In the genomic region with DNA sequence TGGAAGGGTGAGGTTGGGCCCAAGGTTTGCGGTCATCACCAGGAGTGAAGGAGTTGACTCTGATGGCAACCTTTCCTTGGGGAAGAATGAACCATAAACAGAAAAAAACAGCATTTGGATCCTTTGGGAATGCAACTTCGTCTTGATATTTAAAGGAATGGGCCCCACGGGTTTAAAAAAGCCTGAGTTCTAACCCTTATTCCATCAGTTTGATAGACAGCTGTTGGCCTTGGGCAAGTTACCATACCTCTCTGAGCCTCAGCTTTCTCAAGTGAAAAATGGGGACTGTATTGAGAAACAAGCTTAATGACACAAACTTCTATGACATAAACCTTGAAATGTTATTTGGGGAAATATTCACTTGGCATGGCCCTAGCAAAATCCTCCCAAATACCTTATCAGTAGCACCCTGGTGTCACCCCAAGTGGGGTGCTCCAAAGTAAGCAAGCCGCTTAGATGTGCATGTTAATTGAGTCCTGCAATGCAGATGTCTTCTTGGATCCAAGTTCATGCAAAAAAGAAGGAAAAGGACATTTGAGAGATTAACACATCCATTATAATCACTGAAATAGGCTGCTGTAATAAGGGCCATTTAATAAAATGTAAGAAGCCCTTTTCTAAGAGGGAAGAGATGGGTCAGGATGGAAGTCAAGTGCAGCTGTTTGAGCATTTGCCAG, we compare ENCODE assay signal across 8 cellular contexts. TPM values are rescaled to one million over a fixed set of nuclear protein-coding genes. Genes with fewer than 3 reads are reported as not detected.
A peak's percentile ranks its signal among the peaks of the same experiment; 100 is the strongest.
DNase-seq lines count a peak whose midpoint lies in the region; ATAC-seq and TF ChIP-seq lines count a peak whose summit lies in the region.

No MANE protein-coding gene starts in this region.

- ATAC-seq in GM23338: no peak
- ATAC-seq in activated CD8-positive, alpha-beta T cell treated with anti-CD3 and anti-CD28 coated beads for 36 hours: no peak

- CTCF ChIA-PET in activated CD8-positive, alpha-beta T cell treated with anti-CD3 and anti-CD28 coated beads for 36 hours (lab: Charles Lee): interaction anchor here (0.9 to 12.5 kb wide), 9 partner anchors 11 to 164 kb away, joined by 3 to 171 read pairs (median 3); a partner anchor contains a TSS

- DNase-seq in GM23338 (ENCODE audit: low spot score): no peak
- DNase-seq in activated CD8-positive, alpha-beta T cell treated with anti-CD3 and anti-CD28 coated beads for 36 hours: no peak
- DNase-seq in glutamatergic neuron: no peak
- no peak for DNase-seq in HuH-7 (ENCODE audit: low spot score)
- no peak for DNase-seq in NCI-H748 treated with DMSO at 0.1 percent for 48 hours (lab: John Stamatoyannopoulos, UW)
- DNase-seq in T-helper 9 cell: no peak
- no peak for DNase-seq in DMS114 treated with DMSO at 0.1 percent for 48 hours (lab: John Stamatoyannopoulos, UW; ENCODE audit: unreplicated experiment)

- no peaks in the 10 kb centered on the region for H3K36me3 ChIP-seq in GM23338 (ENCODE audit: insufficient read depth)
- H3K36me3 ChIP-seq in skeletal muscle tissue (ENCODE audit: control insufficient read depth in 3 of 3, insufficient read depth in 3 of 3, low read length in 3 of 3): no peaks in the 10 kb centered on the region

- TF ChIP-seq CTCF in GM23338 (conservative IDR thresholded peaks at IDR 0.05; ENCODE audit: low read depth in 2 of 2) (no peak), glutamatergic neuron (IDR thresholded peaks at IDR 0.05; ENCODE audit: partially characterized antibody, unreplicated experiment) (no peak)
- no peak for TF ChIP-seq CTCF in activated CD8-positive, alpha-beta T cell treated with anti-CD3 and anti-CD28 coated beads for 36 hours (IDR thresholded peaks at IDR 0.05)

- H3K4me1 Mint-ChIP-seq in GM23338: peaks cover 43% of the 10 kb centered on the region
- peaks cover 31% of the 10 kb centered on the region for H3K4me1 Mint-ChIP-seq in activated CD8-positive, alpha-beta T cell treated with anti-CD3 and anti-CD28 coated beads for 36 hours (ENCODE audit: low read depth)
- peaks cover 20% of the 10 kb centered on the region for H3K4me1 Mint-ChIP-seq in glutamatergic neuron (ENCODE audit: low read depth, unreplicated experiment)

- POLR2A ChIA-PET in activated CD8-positive, alpha-beta T cell treated with anti-CD3 and anti-CD28 coated beads for 36 hours (lab: Charles Lee): interaction anchor here (1.5 to 3.3 kb wide), 2 partner anchors 9 to 11 kb away, joined by 6 to 20 read pairs; no protein-coding TSS in a partner anchor

- H3K4me2 ChIP-seq in GM23338: peak overlapping the region; percentile 81

- H3K27ac ChIP-seq in GM23338 (ENCODE audit: low read depth) (no peak overlapping the region), skeletal muscle tissue (ENCODE audit: low read depth, low read length) (peak overlapping the region; percentile 64)

- H3K79me2 ChIP-seq in GM23338 (replicated peaks; ENCODE audit: insufficient read depth): no peaks in the 10 kb centered on the region

- H3K36me3 Mint-ChIP-seq in GM23338 (ENCODE audit: low read depth): no peaks in the 10 kb centered on the region; the same call in 2 of the 3 replicates
- H3K36me3 Mint-ChIP-seq in activated CD8-positive, alpha-beta T cell treated with anti-CD3 and anti-CD28 coated beads for 36 hours (ENCODE audit: low read depth): peaks cover 2% of the 10 kb centered on the region
- no peaks in the 10 kb centered on the region for H3K36me3 Mint-ChIP-seq in glutamatergic neuron (ENCODE audit: unreplicated experiment)

- intact Hi-C loops in activated CD8-positive, alpha-beta T cell treated with anti-CD3 and anti-CD28 coated beads for 36 hours (cut with micrococcal nuclease): loop anchor here (5.0 kb wide), 1 partner anchor 84 kb away; no protein-coding TSS in a partner anchor

- H3K4me3 ChIP-seq in GM23338 (peak overlapping the region; percentile 53), skeletal muscle tissue (ENCODE audit: low read length in 3 of 3) (peak overlapping the region; percentile 60 to 70 (median 65))

- H3K9me2 ChIP-seq in GM23338 (ENCODE audit: insufficient read depth): no peaks in the 10 kb centered on the region

- peak overlapping the region; percentile 25; the same call in 1 of the 2 replicates for H2AFZ ChIP-seq in GM23338

- H3K4me3 Mint-ChIP-seq in GM23338 (peak overlapping the region; percentile 64), glutamatergic neuron (ENCODE audit: unreplicated experiment) (peak overlapping the region; percentile 85)
- H3K4me3 Mint-ChIP-seq in activated CD8-positive, alpha-beta T cell treated with anti-CD3 and anti-CD28 coated beads for 36 hours: peak overlapping the region; percentile 61

- H3K9me3 ChIP-seq in skeletal muscle tissue (ENCODE audit: control insufficient read depth in 3 of 3, low read length in 3 of 3): no peaks in the 10 kb centered on the region

- H3K27ac Mint-ChIP-seq in GM23338 (no peak overlapping the region), glutamatergic neuron (ENCODE audit: unreplicated experiment) (peak overlapping the region; percentile 75)
- H3K27ac Mint-ChIP-seq in activated CD8-positive, alpha-beta T cell treated with anti-CD3 and anti-CD28 coated beads for 36 hours: peak overlapping the region; percentile 76

- H3F3A ChIP-seq in GM23338 (replicated peaks; ENCODE audit: low read depth): peaks cover 7% of the 10 kb centered on the region; the same call in 1 of the 2 replicates

- H3K27me3 ChIP-seq in GM23338 (ENCODE audit: insufficient read depth) (peaks cover 42% of the 10 kb centered on the region), skeletal muscle tissue (ENCODE audit: control insufficient read depth in 3 of 3, insufficient read depth in 3 of 3, low read length in 3 of 3) (no peaks in the 10 kb centered on the region)

- H3K9ac ChIP-seq in skeletal muscle tissue (ENCODE audit: low read depth in 1 of 3, low read length in 3 of 3): peak overlapping the region; percentile 37 to 73 (median 60)

- H3K27me3 Mint-ChIP-seq in GM23338 (ENCODE audit: insufficient read depth, low read depth, poor library complexity) (peaks cover 27% of the 10 kb centered on the region), glutamatergic neuron (ENCODE audit: unreplicated experiment) (peaks cover 9% of the 10 kb centered on the region)
- no peaks in the 10 kb centered on the region for H3K27me3 Mint-ChIP-seq in activated CD8-positive, alpha-beta T cell treated with anti-CD3 and anti-CD28 coated beads for 36 hours

- H3K9me3 Mint-ChIP-seq in GM23338 (no peaks in the 10 kb centered on the region; the same call in 2 of the 3 replicates), glutamatergic neuron (ENCODE audit: unreplicated experiment) (peaks cover 9% of the 10 kb centered on the region)
- H3K9me3 Mint-ChIP-seq in activated CD8-positive, alpha-beta T cell treated with anti-CD3 and anti-CD28 coated beads for 36 hours: no peaks in the 10 kb centered on the region

- no peaks in the 10 kb centered on the region for H4K20me1 ChIP-seq in GM23338 (replicated peaks; ENCODE audit: insufficient read depth)

- peaks cover 23% of the 10 kb centered on the region for H3K4me1 ChIP-seq in GM23338 (ENCODE audit: insufficient read depth)
- H3K4me1 ChIP-seq in skeletal muscle tissue (ENCODE audit: control insufficient read depth in 3 of 3, insufficient read depth in 3 of 3, low read length in 3 of 3): peaks cover 19 to 24% (median 22%) of the 10 kb centered on the region in 3 donors

TF ChIP-seq in GM23338, 12 proteins besides CTCF, POLR2A, EP300 and RAD21 (continues in another document):
- TF ChIP-seq ZNF114 (CRISPR knock-in tag; IDR thresholded peaks at IDR 0.05) (no peak), POLR2AphosphoS5 (IDR thresholded peaks at IDR 0.05; ENCODE audit: low read depth) (no peak), JUNB (IDR thresholded peaks at IDR 0.05; ENCODE audit: unreplicated experiment) (no peak)
- TF ChIP-seq, protein P1, sequence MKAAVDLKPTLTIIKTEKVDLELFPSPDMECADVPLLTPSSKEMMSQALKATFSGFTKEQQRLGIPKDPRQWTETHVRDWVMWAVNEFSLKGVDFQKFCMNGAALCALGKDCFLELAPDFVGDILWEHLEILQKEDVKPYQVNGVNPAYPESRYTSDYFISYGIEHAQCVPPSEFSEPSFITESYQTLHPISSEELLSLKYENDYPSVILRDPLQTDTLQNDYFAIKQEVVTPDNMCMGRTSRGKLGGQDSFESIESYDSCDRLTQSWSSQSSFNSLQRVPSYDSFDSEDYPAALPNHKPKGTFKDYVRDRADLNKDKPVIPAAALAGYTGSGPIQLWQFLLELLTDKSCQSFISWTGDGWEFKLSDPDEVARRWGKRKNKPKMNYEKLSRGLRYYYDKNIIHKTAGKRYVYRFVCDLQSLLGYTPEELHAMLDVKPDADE (IDR thresholded peaks at IDR 0.05): no peak
- TF ChIP-seq, protein P2, sequence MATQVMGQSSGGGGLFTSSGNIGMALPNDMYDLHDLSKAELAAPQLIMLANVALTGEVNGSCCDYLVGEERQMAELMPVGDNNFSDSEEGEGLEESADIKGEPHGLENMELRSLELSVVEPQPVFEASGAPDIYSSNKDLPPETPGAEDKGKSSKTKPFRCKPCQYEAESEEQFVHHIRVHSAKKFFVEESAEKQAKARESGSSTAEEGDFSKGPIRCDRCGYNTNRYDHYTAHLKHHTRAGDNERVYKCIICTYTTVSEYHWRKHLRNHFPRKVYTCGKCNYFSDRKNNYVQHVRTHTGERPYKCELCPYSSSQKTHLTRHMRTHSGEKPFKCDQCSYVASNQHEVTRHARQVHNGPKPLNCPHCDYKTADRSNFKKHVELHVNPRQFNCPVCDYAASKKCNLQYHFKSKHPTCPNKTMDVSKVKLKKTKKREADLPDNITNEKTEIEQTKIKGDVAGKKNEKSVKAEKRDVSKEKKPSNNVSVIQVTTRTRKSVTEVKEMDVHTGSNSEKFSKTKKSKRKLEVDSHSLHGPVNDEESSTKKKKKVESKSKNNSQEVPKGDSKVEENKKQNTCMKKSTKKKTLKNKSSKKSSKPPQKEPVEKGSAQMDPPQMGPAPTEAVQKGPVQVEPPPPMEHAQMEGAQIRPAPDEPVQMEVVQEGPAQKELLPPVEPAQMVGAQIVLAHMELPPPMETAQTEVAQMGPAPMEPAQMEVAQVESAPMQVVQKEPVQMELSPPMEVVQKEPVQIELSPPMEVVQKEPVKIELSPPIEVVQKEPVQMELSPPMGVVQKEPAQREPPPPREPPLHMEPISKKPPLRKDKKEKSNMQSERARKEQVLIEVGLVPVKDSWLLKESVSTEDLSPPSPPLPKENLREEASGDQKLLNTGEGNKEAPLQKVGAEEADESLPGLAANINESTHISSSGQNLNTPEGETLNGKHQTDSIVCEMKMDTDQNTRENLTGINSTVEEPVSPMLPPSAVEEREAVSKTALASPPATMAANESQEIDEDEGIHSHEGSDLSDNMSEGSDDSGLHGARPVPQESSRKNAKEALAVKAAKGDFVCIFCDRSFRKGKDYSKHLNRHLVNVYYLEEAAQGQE (IDR thresholded peaks at IDR 0.05; ENCODE audit: unreplicated experiment): no peak

RNA-seq across cellular contexts. Expression of a gene that starts 13.8 kb away (rescaled TPM):
- total RNA-seq in GM23338 (2014; rRNA removed; shearing (Covaris generic)): 5.1 and 6.9 TPM in 2 replicates
- polyA plus RNA-seq in GM23338 (2016; fragmentation: Nextera tagmentation; extraction: Ambion mirVana): 8.5 and 8.6 TPM in 2 replicates
- total RNA-seq in activated CD8-positive, alpha-beta T cell treated with anti-CD3 and anti-CD28 coated beads for 36 hours: 10 to 100 TPM; 47.9 to 48.2 TPM
- total RNA-seq in glutamatergic neuron (ENCODE audit: unreplicated experiment): 48.1 TPM
- 17.2 TPM for total RNA-seq in skeletal muscle tissue
